15 cellular contexts compared by ENCODE assay signal in genomic region chr2:173126819-173127218, GRCh38. TPM values are rescaled to one million over a fixed set of nuclear protein-coding genes. Genes with fewer than 3 reads are reported as not detected.
DNase-seq lines count a peak whose midpoint lies in the region; ATAC-seq, FAIRE-seq and TF ChIP-seq lines count a peak whose summit lies in the region.
"Had no signal": no experiment of that assay in that cellular context is flagged by ENCODE, and none has a peak within 500 bp of the region (broad histone marks: within the 10 kb centered on the region; RNA-seq: fewer than 3 reads in every experiment).

No MANE protein-coding gene starts in this region.

- no peaks in the 10 kb centered on the region for H3K36me3 ChIP-seq in gastroesophageal sphincter
- H3K36me3 ChIP-seq: thyroid gland had no signal

- no peaks in the 10 kb centered on the region for H3K9me3 ChIP-seq in gastroesophageal sphincter
- H3K9me3 ChIP-seq: thyroid gland had no signal

- H3K27me3 ChIP-seq in gastroesophageal sphincter, result no peaks in the 10 kb centered on the region
- H3K27me3 ChIP-seq: thyroid gland had no signal

- no peak for TF ChIP-seq EP300 in gastroesophageal sphincter (IDR thresholded peaks at IDR 0.05)

- peaks cover 3 to 57% (median 4%) of the 10 kb centered on the region in 3 donors for H3K4me1 ChIP-seq in gastroesophageal sphincter

- peak; percentile 9 for FAIRE-seq in GM18507 (lab: Jason Lieb, UNC)

- TF ChIP-seq POLR2A in NB4 (IDR thresholded peaks at IDR 0.05; ENCODE audit: extremely low read depth, insufficient read length), result no peak
- TF ChIP-seq POLR2A in gastroesophageal sphincter (IDR thresholded peaks at IDR 0.05), result no peak

- H3K4me3 ChIP-seq in NB4 (ENCODE audit: low read depth, low read length) (no peak overlapping the region), gastroesophageal sphincter (no peak overlapping the region)
- H3K4me3 ChIP-seq: thyroid gland had no signal

- TF ChIP-seq CTCF in NB4 (IDR thresholded peaks at IDR 0.05; ENCODE audit: low read depth, low read length) (no peak), gastroesophageal sphincter (IDR thresholded peaks at IDR 0.05) (no peak)

- no peak overlapping the region for H3K27ac ChIP-seq in gastroesophageal sphincter
- H3K27ac ChIP-seq: thyroid gland had no signal

- no peak for DNase-seq in GM18507 (ENCODE audit: extremely low spot score, insufficient read length, low read depth)
- peak; percentile 85 for DNase-seq in NB4 (ENCODE audit: low read depth)
- peak; percentile 49 for DNase-seq in amniotic epithelial cell (ENCODE audit: low read depth)
- DNase-seq in myocyte (ENCODE audit: low read depth), result peak; percentile 70
- no peak for DNase-seq in NCI-H774 (lab: John Stamatoyannopoulos, UW)
- DNase-seq: activated CD4-positive, alpha-beta T cell treated with anti-CD3 and anti-CD28 coated beads, Interleukin-2, amount 50 U/mL, for 48 hours; CD4-positive, alpha-beta T cell; hypothalamus; left ventricle myocardium superior; NCI-H446; RPMI8226; T1000; thyroid gland had no signal

- ATAC-seq in gastroesophageal sphincter, result no peak
- no peak for ATAC-seq in HG03354 (IDR thresholded peaks at IDR 0.05; ENCODE audit: poor library complexity, severe bottlenecking, unreplicated experiment)
- ATAC-seq: left ventricle myocardium superior had no signal

- 62 to 71% methylated on average over 1 of the region's 1 CpG for WGBS in gastroesophageal sphincter (ENCODE audit: low coverage in 1 of 2), 2 donors

RNA-seq across cellular contexts. Expression of gene MAP3K20, which starts 51.2 kb away (rescaled TPM):
- total RNA-seq in myocyte, result 28.5 and 39.9 TPM in 2 replicates
- polyA plus RNA-seq in myocyte (2012), result 13.5 TPM
- 100 to 1,000 TPM; 318 to 496 (median 327) TPM for total RNA-seq in gastroesophageal sphincter

Comparison
In these comparisons a context has a peak if more than half of its experiments do, and no peak if none do; other contexts are left out.
1. DNase-seq: peak in NB4 (single experiment), amniotic epithelial cell (single experiment) and myocyte (single experiment); none in GM18507 (single experiment) and NCI-H774 (single experiment).